In genomic region chr16:71698491-71698890, GRCh38 we compare ENCODE assay signal across 24 cellular contexts. TPM values are rescaled to one million over a fixed set of nuclear protein-coding genes. Genes with fewer than 3 reads are reported as not detected.
DNase-seq lines count a peak whose midpoint lies in the region; ATAC-seq, FAIRE-seq and TF ChIP-seq lines count a peak whose summit lies in the region.
"Had no signal": no experiment of that assay in that cellular context is flagged by ENCODE, and none has a peak within 500 bp of the region (broad histone marks: within the 10 kb centered on the region; RNA-seq: fewer than 3 reads in every experiment).

No MANE protein-coding gene starts in this region.

- 97% methylated on average over 3 of the region's 3 CpGs for WGBS in HepG2 (ENCODE audit: low lambda C conversion rate)
- WGBS in right lobe of liver (ENCODE audit: insufficient coverage, low coverage, low lambda C conversion rate, missing lambda C conversion rate), result 100% methylated on average over 2 of the region's 3 CpGs

- H3K27ac ChIP-seq in HepG2 (ENCODE audit: extremely low read length, insufficient read depth, low read length) (no peak overlapping the region), right lobe of liver (no peak overlapping the region)
- H3K27ac ChIP-seq: 22Rv1, BLaER1, C4-2B, GM23248 had no signal

- H3K4me3 ChIP-seq in HepG2 (replicated peaks in 1 of 3; ENCODE audit: insufficient read depth in 1 of 3, low read depth in 2 of 3, low read length in 3 of 3), result no peak overlapping the region
- no peak overlapping the region for H3K4me3 ChIP-seq in right lobe of liver
- H3K4me3 ChIP-seq: BLaER1, GM12878, GM23248, HAP-1 had no signal

- no peak for TF ChIP-seq RAD21 in HepG2 (CRISPR knock-in tag; IDR thresholded peaks at IDR 0.05)

- H3K9me3 ChIP-seq in HepG2 (ENCODE audit: low read length) (no peaks in the 10 kb centered on the region), right lobe of liver (no peaks in the 10 kb centered on the region)
- H3K9me3 ChIP-seq: BLaER1, HAP-1 had no signal

- in situ Hi-C loops in HepG2 (cut with HindIII; ENCODE audit: extremely low pct_ligation_motif_present, low pct_unique_long_range_greater_than_20kb), result no loop called here

- DNase-seq in HepG2 (ENCODE audit: low spot score) (no peak), right lobe of liver (no peak), NCI-H82 (lab: John Stamatoyannopoulos, UW) (peak; percentile 79), WTC11 (ENCODE audit: low spot score) (no peak), memory B cell (ENCODE audit: low spot score in 2 of 2) (no peak), CD14-positive monocyte (ENCODE audit: low spot score) (no peak), NCI-H146 treated with DMSO at 0.1 percent for 48 hours (lab: John Stamatoyannopoulos, UW; ENCODE audit: unreplicated experiment) (no peak)
- DNase-seq in stimulated activated CD4-positive, alpha-beta T cell treated with anti-CD3 and anti-CD28 coated beads, Interleukin-2, amount 100 ng/mL, for 48 hours, result no peak
- DNase-seq: Calu3; CD4-positive, alpha-beta T cell; CD8-positive, alpha-beta memory T cell; DMS153; DND-41; GM23248; HFFc6 had no signal

- POLR2A ChIA-PET in HepG2 (lab: Yijun Ruan, JAX), result no interaction called here
- POLR2A ChIA-PET in WTC11 (lab: Charles Lee), result no interaction called here

- H3K36me3 Mint-ChIP-seq in WTC11 (peaks cover 19% of the 10 kb centered on the region), memory B cell (peaks cover 9% of the 10 kb centered on the region), CD14-positive monocyte (peaks cover 2 to 9% of the 10 kb centered on the region in 2 donors)

- no peak overlapping the region for H3K9ac ChIP-seq in HepG2 (ENCODE audit: insufficient read depth, low read depth, low read length)
- H3K9ac ChIP-seq: BLaER1, GM23248 had no signal

- H3K27me3 ChIP-seq in HepG2 (ENCODE audit: control insufficient read depth in 1 of 2, insufficient read depth in 2 of 2, low read length in 2 of 2) (no peaks in the 10 kb centered on the region), right lobe of liver (no peaks in the 10 kb centered on the region)
- H3K27me3 ChIP-seq: BLaER1 had no signal

- TF ChIP-seq EP300 in HepG2 (IDR thresholded peaks at IDR 0.05; ENCODE audit: low read depth in 2 of 2, low read length in 2 of 2), result no peak
- no peak for TF ChIP-seq EP300 in HepG2 (CRISPR knock-in tag; IDR thresholded peaks at IDR 0.05; ENCODE audit: borderline replicate concordance)

- no peak overlapping the region for H2AFZ ChIP-seq in HepG2 (ENCODE audit: low read length)
- H2AFZ ChIP-seq: GM23248 had no signal

- ATAC-seq in HepG2 (no peak; the same call in 2 of the 3 replicates), right lobe of liver (no peak), WTC11 (no peak), memory B cell (ENCODE audit: low read depth) (no peak)
- ATAC-seq: GM12878 had no signal

- CTCF ChIA-PET in HepG2 (lab: Yijun Ruan, JAX; ENCODE audit: low intra/inter-chr PET ratio, low total read pairs) (no interaction called here), WTC11 (lab: Charles Lee) (no interaction called here)

- TF ChIP-seq CTCF in HepG2 (CRISPR knock-in tag; IDR thresholded peaks at IDR 0.05), result no peak
- no peak for TF ChIP-seq CTCF in right lobe of liver (IDR thresholded peaks at IDR 0.05)
- no peak for TF ChIP-seq CTCF in WTC11 (IDR thresholded peaks at IDR 0.05)
- no peak for TF ChIP-seq CTCF in CD14-positive monocyte (IDR thresholded peaks at IDR 0.05)

- H3K36me3 ChIP-seq in HepG2 (replicated peaks in 1 of 2; ENCODE audit: control insufficient read depth in 1 of 2, insufficient read depth in 2 of 2, low read length in 2 of 2) (peaks cover 10 to 20% of the 10 kb centered on the region in 2 experiments; a peak in 4 of 5 replicates), right lobe of liver (no peaks in the 10 kb centered on the region)

- H3K27ac Mint-ChIP-seq in WTC11 (peak overlapping the region; percentile 53; the same call in 1 of the 2 replicates), memory B cell (peak overlapping the region; percentile 58), CD14-positive monocyte (no peak overlapping the region)
- H3K27ac Mint-ChIP-seq: B cell; CD4-positive, alpha-beta T cell; HFFc6 had no signal

- no peaks in the 10 kb centered on the region for H3K4me1 Mint-ChIP-seq in WTC11
- H3K4me1 Mint-ChIP-seq in memory B cell, result peaks cover 4% of the 10 kb centered on the region
- H3K4me1 Mint-ChIP-seq in CD14-positive monocyte, result no peaks in the 10 kb centered on the region

- FAIRE-seq in HepG2 (lab: Jason Lieb, UNC), result no peak
- FAIRE-seq: A204.1, G401.6, GM12878, GM19239 had no signal

- TSS peak; percentile 28 for BruUV-seq in HepG2 (replicated peaks; lab: Mats Ljungman, UMichigan)

- no peak overlapping the region for H3K4me2 ChIP-seq in HepG2 (ENCODE audit: low read depth, low read length)
- H3K4me2 ChIP-seq: BLaER1 had no signal

- H3K4me3 Mint-ChIP-seq in WTC11, result no peak overlapping the region
- H3K4me3 Mint-ChIP-seq in memory B cell, result no peak overlapping the region
- no peak overlapping the region for H3K4me3 Mint-ChIP-seq in CD14-positive monocyte
- H3K4me3 Mint-ChIP-seq: B cell; CD4-positive, alpha-beta T cell; CD8-positive, alpha-beta memory T cell; HFFc6 had no signal

- H3K4me1 ChIP-seq in HepG2 (ENCODE audit: insufficient read depth, low read length) (no peaks in the 10 kb centered on the region), right lobe of liver (no peaks in the 10 kb centered on the region)
- H3K4me1 ChIP-seq: HAP-1 had no signal

- H3K9me3 Mint-ChIP-seq in WTC11 (no peaks in the 10 kb centered on the region), memory B cell (no peaks in the 10 kb centered on the region), CD14-positive monocyte (no peaks in the 10 kb centered on the region)
- H3K9me3 Mint-ChIP-seq: CD4-positive, alpha-beta T cell; CD8-positive, alpha-beta memory T cell; HFFc6 had no signal

- intact Hi-C loops in HepG2 (cut with micrococcal nuclease; ENCODE audit: unreplicated experiment) (no loop called here), right lobe of liver (cut with DNase I) (no loop called here), CD14-positive monocyte (cut with micrococcal nuclease) (no loop called here)

- H4K20me1 ChIP-seq in HepG2 (ENCODE audit: insufficient read depth, low read length), result no peaks in the 10 kb centered on the region
- H4K20me1 ChIP-seq: BLaER1 had no signal

- no peaks in the 10 kb centered on the region for H3K79me2 ChIP-seq in HepG2 (ENCODE audit: insufficient read depth, low read length)

- no peaks in the 10 kb centered on the region for H3K27me3 Mint-ChIP-seq in WTC11 (ENCODE audit: low read depth)
- H3K27me3 Mint-ChIP-seq in memory B cell, result no peaks in the 10 kb centered on the region
- peaks cover 0 to 2% (median 0%) of the 10 kb centered on the region in 3 donors for H3K27me3 Mint-ChIP-seq in CD14-positive monocyte (ENCODE audit: low read depth in 3 of 3)
- H3K27me3 Mint-ChIP-seq: B cell; CD4-positive, alpha-beta T cell; CD8-positive, alpha-beta memory T cell had no signal

- no peak for TF ChIP-seq POLR2A in HepG2 (IDR thresholded peaks at IDR 0.05; ENCODE audit: insufficient read depth in 1 of 2, low read depth in 2 of 2, low read length in 2 of 2)
- no peak for TF ChIP-seq POLR2A in right lobe of liver (IDR thresholded peaks at IDR 0.05)

TF ChIP-seq in HepG2, 621 proteins besides CTCF, POLR2A, EP300 and RAD21 (continues in another document):
- TF ChIP-seq MAF1 (CRISPR knock-in tag; IDR thresholded peaks at IDR 0.05; ENCODE audit: borderline replicate concordance), result no peak
- TF ChIP-seq ZBTB8A (CRISPR knock-in tag; IDR thresholded peaks at IDR 0.05; ENCODE audit: borderline replicate concordance, low read depth), result no peak

TF ChIP-seq in WTC11, 78 proteins besides CTCF, POLR2A, EP300 and RAD21:
- TF ChIP-seq TP53 (CRISPR knock-in tag; IDR thresholded peaks at IDR 0.05), result no peak
- TF ChIP-seq ZNF121 (CRISPR knock-in tag; IDR thresholded peaks at IDR 0.05), result no peak
- TF ChIP-seq JUN (CRISPR knock-in tag; IDR thresholded peaks at IDR 0.05), result no peak
- TF ChIP-seq SP1 (CRISPR knock-in tag; conservative IDR thresholded peaks at IDR 0.05), result no peak

RNA-seq across cellular contexts. Expression of gene PHLPP2, which starts 26.0 kb away (rescaled TPM):
- 8.9 and 9.6 TPM in 2 replicates for total RNA-seq in HepG2 (2016; rRNA removed; fragmentation: Illumina TruSeq; extraction: Trizol)
- 11.8 and 13.6 TPM in 2 replicates for total RNA-seq in HepG2 (2016; cell fraction: cytosol; rRNA removed; fragmentation: Illumina TruSeq; extraction: Trizol; ENCODE audit: low read depth)
- total RNA-seq in HepG2 (2016; cell fraction: insoluble cytoplasmic fraction; rRNA removed; fragmentation: Illumina TruSeq; extraction: Trizol), result 8.2 and 9.0 TPM in 2 replicates
- 7.0 and 7.7 TPM in 2 replicates for total RNA-seq in HepG2 (2016; cell fraction: membrane; rRNA removed; fragmentation: Illumina TruSeq; extraction: Trizol)
- total RNA-seq in HepG2 (2016; cell fraction: nucleus; rRNA removed; fragmentation: Illumina TruSeq; extraction: Trizol), result 10.5 and 11.4 TPM in 2 replicates
- 8.9 and 13.8 TPM in 2 replicates for polyA plus RNA-seq in HepG2 (2011; rRNA removed)
- polyA plus RNA-seq in HepG2 (2011; cell fraction: cytosol; rRNA removed), result 6.1 and 9.0 TPM in 2 replicates
- 10.8 and 14.3 TPM in 2 replicates for polyA plus RNA-seq in HepG2 (2011; cell fraction: nucleus; rRNA removed)
- 5.4 and 5.8 TPM in 2 replicates for polyA plus RNA-seq in HepG2 (2012)
- polyA plus RNA-seq in HepG2 (2016; cell fraction: cytosol; fragmentation: Illumina TruSeq; extraction: Trizol; ENCODE audit: low read depth), result 0.49 and 0.51 TPM in 2 replicates
- 4.9 and 5.3 TPM in 2 replicates for polyA plus RNA-seq in HepG2 (2016; cell fraction: insoluble cytoplasmic fraction; fragmentation: Illumina TruSeq; extraction: Trizol; ENCODE audit: low read depth)
- 0.70 and 0.99 TPM in 2 replicates for polyA plus RNA-seq in HepG2 (2016; cell fraction: membrane; fragmentation: Illumina TruSeq; extraction: Trizol; ENCODE audit: low read depth)
- 10.8 and 11.1 TPM in 2 replicates for polyA plus RNA-seq in HepG2 (2016; cell fraction: nucleus; fragmentation: Illumina TruSeq; extraction: Trizol; ENCODE audit: insufficient read depth, low read depth)
- polyA minus RNA-seq in HepG2 (2011; rRNA and poly(A)+ RNA removed; ENCODE audit: low replicate concordance), result 27.4 and 35.4 TPM in 2 replicates
- polyA minus RNA-seq in HepG2 (2011; cell fraction: cytosol; rRNA and poly(A)+ RNA removed), result 14.7 and 18.3 TPM in 2 replicates
- 23.0 and 30.5 TPM in 2 replicates for polyA minus RNA-seq in HepG2 (2011; cell fraction: nucleus; rRNA and poly(A)+ RNA removed)
- 1 to 10 TPM; 2.3 to 9.8 (median 5.6) TPM for total RNA-seq in right lobe of liver
- 19.1 to 29.3 TPM (median 19.2 TPM) in 3 replicates for total RNA-seq in WTC11 (2021)
- polyA plus RNA-seq in CD14-positive monocyte, result 1 to 10 TPM in 1 of 2 donors, under 1 TPM in 1; 0.57 to 1.4 TPM

Comparison
In these comparisons a context has a peak if more than half of its experiments do, and no peak if none do; other contexts are left out.
1. H3K27ac Mint-ChIP-seq: peak in WTC11 (single experiment) and memory B cell (single experiment); none in CD14-positive monocyte (0 of 7).